In genomic region chr11:8084352-8084751, GRCh38 we compare ENCODE assay signal across 19 cellular contexts.
"Had no signal": no experiment of that assay in that cellular context is flagged by ENCODE, and none has a peak within 500 bp of the region (broad histone marks: within the 10 kb centered on the region; RNA-seq: fewer than 3 reads in every experiment).

No MANE protein-coding gene starts in this region.

- H3K9me3 Mint-ChIP-seq: memory B cell had no signal

- H3K9me3 ChIP-seq: esophagus muscularis mucosa, gastrocnemius medialis, heart right ventricle, lower lobe of right lung, psoas muscle, upper lobe of left lung, uterus had no signal

- H3K27ac ChIP-seq: epithelial cell of prostate, esophagus muscularis mucosa, gastrocnemius medialis, lower lobe of right lung, parathyroid adenoma, psoas muscle, upper lobe of left lung had no signal

- ATAC-seq: gastrocnemius medialis; heart right ventricle; left lobe of liver; lower lobe of right lung; naive thymus-derived CD4-positive, alpha-beta T cell; psoas muscle; sciatic nerve had no signal

- H3K36me3 Mint-ChIP-seq: memory B cell; naive thymus-derived CD4-positive, alpha-beta T cell had no signal

- DNase-seq: cortex of kidney; effector memory CD4-positive, alpha-beta T cell; gastrocnemius medialis; heart right ventricle; kidney glomerular epithelial cell; lower lobe of right lung; naive thymus-derived CD4-positive, alpha-beta T cell; occipital lobe; psoas muscle; stimulated activated CD4-positive, alpha-beta T cell treated with anti-CD3 and anti-CD28 coated beads, Interleukin-2, amount 100 ng/mL, for 24 hours; stimulated activated naive CD4-positive, alpha-beta T cell treated with Interleukin-2 at 50 U/mL for 16 hours; upper lobe of left lung; uterus had no signal

- H3K4me1 Mint-ChIP-seq: memory B cell had no signal

- H3K36me3 ChIP-seq: esophagus muscularis mucosa, gastrocnemius medialis, heart right ventricle, lower lobe of right lung, upper lobe of left lung, uterus had no signal

- H3K27me3 ChIP-seq: esophagus muscularis mucosa, uterus had no signal

- H3K27ac Mint-ChIP-seq: memory B cell had no signal

- H3K4me3 ChIP-seq: esophagus muscularis mucosa, gastrocnemius medialis, heart right ventricle, lower lobe of right lung, psoas muscle, upper lobe of left lung, uterus had no signal

- H3K4me3 Mint-ChIP-seq: memory B cell; naive thymus-derived CD4-positive, alpha-beta T cell had no signal
